9 cellular contexts compared by ENCODE assay signal in the genomic region with DNA sequence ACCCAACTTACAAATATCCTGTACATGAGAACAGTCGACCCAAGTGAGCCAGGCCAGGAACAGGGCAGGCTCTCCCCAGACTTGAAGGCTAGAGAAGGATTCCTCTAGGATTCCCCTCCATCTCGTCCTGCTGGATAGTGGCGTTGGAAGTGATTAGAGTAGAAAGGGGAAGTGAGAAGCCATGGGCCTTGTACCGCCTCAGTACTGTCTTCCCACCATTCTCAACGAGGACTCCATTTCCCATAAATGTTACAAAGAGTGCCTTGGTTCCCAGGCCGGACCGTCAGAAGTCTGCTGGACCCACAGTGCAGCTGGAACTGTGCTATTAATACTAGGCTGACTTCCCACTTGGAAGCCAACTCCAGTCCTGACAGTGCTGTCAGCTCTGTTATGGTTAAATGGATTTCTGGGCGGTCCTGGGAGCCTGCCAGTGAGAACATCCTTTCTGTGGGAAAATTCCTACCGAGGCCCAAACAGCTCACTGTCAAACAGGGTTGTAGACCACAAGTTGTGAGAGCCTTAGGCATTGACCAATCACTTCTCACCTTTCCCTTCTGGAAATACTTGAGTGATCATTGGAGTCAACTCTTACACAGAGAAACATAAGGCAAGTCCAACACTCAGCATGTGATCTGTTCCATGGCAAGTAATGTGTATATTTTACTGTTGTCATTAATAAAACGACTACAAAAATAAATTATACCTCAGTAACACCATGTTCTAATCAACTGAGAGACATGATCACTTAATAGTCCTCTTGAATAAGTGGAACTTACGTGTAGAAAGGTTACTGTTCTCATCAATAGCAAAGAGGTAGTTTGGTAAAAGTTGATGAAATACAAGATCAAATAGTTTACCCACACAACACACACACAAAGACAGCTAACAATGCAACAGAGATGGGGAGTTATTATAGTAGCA. TPM values are rescaled to one million over a fixed set of nuclear protein-coding genes. Genes with fewer than 3 reads are reported as not detected.
A peak's percentile ranks its signal among the peaks of the same experiment; 100 is the strongest.
DNase-seq lines count a peak whose midpoint lies in the region; ATAC-seq and TF ChIP-seq lines count a peak whose summit lies in the region.
"Had no signal": no experiment of that assay in that cellular context is flagged by ENCODE, and none has a peak within 500 bp of the region (broad histone marks: within the 10 kb centered on the region; RNA-seq: fewer than 3 reads in every experiment).

No MANE protein-coding gene starts in this region.

- H3K27ac Mint-ChIP-seq in activated naive CD8-positive, alpha-beta T cell treated with anti-CD3 and anti-CD28 coated beads, Interleukin-2, amount 50 U/mL, for 24 hours: no peak overlapping the region
- no peak overlapping the region for H3K27ac Mint-ChIP-seq in activated T-helper 17 cell treated with anti-CD3 and anti-CD28 coated beads, Interleukin-2, amount 50 U/mL, for 72 hours

- H3K4me1 Mint-ChIP-seq in activated naive CD8-positive, alpha-beta T cell treated with anti-CD3 and anti-CD28 coated beads, Interleukin-2, amount 50 U/mL, for 24 hours: peaks cover 4% of the 10 kb centered on the region
- no peaks in the 10 kb centered on the region for H3K4me1 Mint-ChIP-seq in activated T-helper 17 cell treated with anti-CD3 and anti-CD28 coated beads, Interleukin-2, amount 50 U/mL, for 72 hours

- H3K36me3 Mint-ChIP-seq in activated naive CD8-positive, alpha-beta T cell treated with anti-CD3 and anti-CD28 coated beads, Interleukin-2, amount 50 U/mL, for 24 hours (ENCODE audit: low read depth): no peaks in the 10 kb centered on the region
- H3K36me3 Mint-ChIP-seq in activated T-helper 17 cell treated with anti-CD3 and anti-CD28 coated beads, Interleukin-2, amount 50 U/mL, for 72 hours (ENCODE audit: low read depth): no peaks in the 10 kb centered on the region

- H3K36me3 ChIP-seq in stomach smooth muscle (ENCODE audit: control insufficient read depth in 2 of 2, insufficient read depth in 2 of 2, low read length in 2 of 2): no peaks in the 10 kb centered on the region
- H3K36me3 ChIP-seq: SJSA1 had no signal

- peaks cover 0 to 2% of the 10 kb centered on the region in 2 donors for H3K27me3 ChIP-seq in stomach smooth muscle (ENCODE audit: control insufficient read depth in 1 of 2, insufficient read depth in 2 of 2, low read length in 2 of 2)
- H3K27me3 ChIP-seq: SJSA1 had no signal

- H3K27me3 Mint-ChIP-seq in activated naive CD8-positive, alpha-beta T cell treated with anti-CD3 and anti-CD28 coated beads, Interleukin-2, amount 50 U/mL, for 24 hours: no peaks in the 10 kb centered on the region
- no peaks in the 10 kb centered on the region for H3K27me3 Mint-ChIP-seq in activated T-helper 17 cell treated with anti-CD3 and anti-CD28 coated beads, Interleukin-2, amount 50 U/mL, for 72 hours

- ATAC-seq in GM19351 (IDR thresholded peaks at IDR 0.05; ENCODE audit: unreplicated experiment) (peak; percentile 34), GM21381 (IDR thresholded peaks at IDR 0.05; ENCODE audit: unreplicated experiment) (no peak)
- ATAC-seq in activated naive CD8-positive, alpha-beta T cell treated with anti-CD3 and anti-CD28 coated beads, Interleukin-2, amount 50 U/mL, for 24 hours: no peak
- no peak for ATAC-seq in activated T-helper 17 cell treated with anti-CD3 and anti-CD28 coated beads, Interleukin-2, amount 50 U/mL, for 72 hours (replicated peaks)

- H3K9ac ChIP-seq in stomach smooth muscle (ENCODE audit: low read length in 2 of 2): no peak overlapping the region

- H3K4me3 ChIP-seq in LNCaP clone FGC (ENCODE audit: low read depth, low read length) (no peak overlapping the region), fibroblast of villous mesenchyme (ENCODE audit: low read depth, low read length) (peak overlapping the region; percentile 15), stomach smooth muscle (ENCODE audit: low read length in 2 of 2) (peak overlapping the region in 1 of 2 donors; percentile 30)
- H3K4me3 ChIP-seq: SJSA1 had no signal

- peaks cover 14% of the 10 kb centered on the region for H3K4me1 ChIP-seq in stomach smooth muscle (ENCODE audit: control insufficient read depth, insufficient read depth, low read length)
- H3K4me1 ChIP-seq: SJSA1 had no signal

- TF ChIP-seq CTCF in LNCaP clone FGC (IDR thresholded peaks at IDR 0.05; ENCODE audit: control insufficient read depth, extremely low read depth, insufficient read depth) (no peak), fibroblast of villous mesenchyme (IDR thresholded peaks at IDR 0.05; ENCODE audit: insufficient read depth, low read depth, low read length) (no peak)

- no peaks in the 10 kb centered on the region for H3K9me3 Mint-ChIP-seq in activated naive CD8-positive, alpha-beta T cell treated with anti-CD3 and anti-CD28 coated beads, Interleukin-2, amount 50 U/mL, for 24 hours
- no peaks in the 10 kb centered on the region for H3K9me3 Mint-ChIP-seq in activated T-helper 17 cell treated with anti-CD3 and anti-CD28 coated beads, Interleukin-2, amount 50 U/mL, for 72 hours

- peak; percentile 69 for DNase-seq in LNCaP clone FGC (ENCODE audit: low read depth)
- peak; percentile 91 for DNase-seq in fibroblast of villous mesenchyme (ENCODE audit: low read depth)
- DNase-seq in activated naive CD8-positive, alpha-beta T cell treated with anti-CD3 and anti-CD28 coated beads, Interleukin-2, amount 50 U/mL, for 24 hours: no peak
- no peak for DNase-seq in anterior cingulate cortex (lab: John Stamatoyannopoulos, UW)

- H3K4me3 Mint-ChIP-seq in activated naive CD8-positive, alpha-beta T cell treated with anti-CD3 and anti-CD28 coated beads, Interleukin-2, amount 50 U/mL, for 24 hours: no peak overlapping the region
- no peak overlapping the region for H3K4me3 Mint-ChIP-seq in activated T-helper 17 cell treated with anti-CD3 and anti-CD28 coated beads, Interleukin-2, amount 50 U/mL, for 72 hours

- peak overlapping the region; percentile 32 for H3K27ac ChIP-seq in stomach smooth muscle (ENCODE audit: low read length)
- H3K27ac ChIP-seq: SJSA1 had no signal

- no peaks in the 10 kb centered on the region for H3K9me3 ChIP-seq in stomach smooth muscle (ENCODE audit: control insufficient read depth in 2 of 2, low read length in 2 of 2)
- H3K9me3 ChIP-seq: SJSA1 had no signal

RNA-seq across cellular contexts. Expression of a gene that starts 58.4 kb away (rescaled TPM):
- not detected in 2 replicates for total RNA-seq in fibroblast of villous mesenchyme
- not detected for total RNA-seq in activated T-helper 17 cell treated with anti-CD3 and anti-CD28 coated beads, Interleukin-2, amount 50 U/mL, for 72 hours
- total RNA-seq: SJSA1 had no signal

Comparison
In these comparisons a context has a peak if more than half of its experiments do, and no peak if none do; other contexts are left out.
1. DNase-seq: peak in LNCaP clone FGC (single experiment) and fibroblast of villous mesenchyme (single experiment); none in activated naive CD8-positive, alpha-beta T cell treated with anti-CD3 and anti-CD28 coated beads, Interleukin-2, amount 50 U/mL, for 24 hours (single experiment) and anterior cingulate cortex (0 of 58).